ENCODE assay signal across 12 cellular contexts in genomic region chr14:51368721-51369163, GRCh38.
DNase-seq lines count a peak whose midpoint lies in the region; ATAC-seq and TF ChIP-seq lines count a peak whose summit lies in the region.
"Had no signal": no experiment of that assay in that cellular context is flagged by ENCODE, and none has a peak within 500 bp of the region (broad histone marks: within the 10 kb centered on the region; RNA-seq: fewer than 3 reads in every experiment).

No MANE protein-coding gene starts in this region.

- H3K4me3 Mint-ChIP-seq in CD8-positive, alpha-beta T cell, result no peak overlapping the region
- H3K4me3 Mint-ChIP-seq in neural progenitor cell, result no peak overlapping the region
- H3K4me3 Mint-ChIP-seq: stimulated activated naive CD8-positive, alpha-beta T cell treated with anti-CD3 and anti-CD28 coated beads, Interleukin-15, amount 100 ng/mL, for 72 hours had no signal

- TF ChIP-seq CTCF in fibroblast of mammary gland (conservative IDR thresholded peaks at IDR 0.05; ENCODE audit: control insufficient read depth, insufficient read depth, low read depth, low read length) (no peak), neural progenitor cell (IDR thresholded peaks at IDR 0.05) (no peak)
- no peak for TF ChIP-seq CTCF in CD8-positive, alpha-beta T cell (IDR thresholded peaks at IDR 0.05)

- no peaks in the 10 kb centered on the region for H3K4me1 ChIP-seq in CD8-positive, alpha-beta T cell (ENCODE audit: insufficient read depth, low read length)
- H3K4me1 ChIP-seq in neural progenitor cell, result peaks cover 3% of the 10 kb centered on the region

- no peaks in the 10 kb centered on the region for H4K20me1 ChIP-seq in neural progenitor cell (ENCODE audit: low read depth)

- H3K4me1 Mint-ChIP-seq in CD8-positive, alpha-beta T cell (ENCODE audit: low read depth), result no peaks in the 10 kb centered on the region
- H3K4me1 Mint-ChIP-seq in neural progenitor cell, result no peaks in the 10 kb centered on the region
- H3K4me1 Mint-ChIP-seq: stimulated activated naive CD8-positive, alpha-beta T cell treated with anti-CD3 and anti-CD28 coated beads, Interleukin-15, amount 100 ng/mL, for 72 hours had no signal

- no peak for ATAC-seq in CD8-positive, alpha-beta T cell
- no peak for ATAC-seq in GM18868 (IDR thresholded peaks at IDR 0.05; ENCODE audit: unreplicated experiment)
- ATAC-seq in GM18909 (IDR thresholded peaks at IDR 0.05; ENCODE audit: poor library complexity, unreplicated experiment), result no peak
- ATAC-seq: stimulated activated naive CD8-positive, alpha-beta T cell treated with anti-CD3 and anti-CD28 coated beads, Interleukin-15, amount 100 ng/mL, for 72 hours had no signal

- H3K4me3 ChIP-seq in fibroblast of mammary gland (ENCODE audit: control insufficient read depth, low read depth, low read length) (no peak overlapping the region), neural progenitor cell (no peak overlapping the region)
- H3K4me3 ChIP-seq in CD8-positive, alpha-beta T cell (ENCODE audit: low read depth, low read length), result no peak overlapping the region

- no peaks in the 10 kb centered on the region for H3K36me3 ChIP-seq in CD8-positive, alpha-beta T cell (ENCODE audit: insufficient read depth, low read length)
- no peaks in the 10 kb centered on the region for H3K36me3 ChIP-seq in neural progenitor cell

- no peaks in the 10 kb centered on the region for H3K27me3 ChIP-seq in CD8-positive, alpha-beta T cell (ENCODE audit: insufficient read depth, low read length)
- no peaks in the 10 kb centered on the region for H3K27me3 ChIP-seq in neural progenitor cell

- H3K9me3 Mint-ChIP-seq in CD8-positive, alpha-beta T cell, result no peaks in the 10 kb centered on the region
- peaks cover 3% of the 10 kb centered on the region for H3K9me3 Mint-ChIP-seq in neural progenitor cell
- H3K9me3 Mint-ChIP-seq: stimulated activated naive CD8-positive, alpha-beta T cell treated with anti-CD3 and anti-CD28 coated beads, Interleukin-15, amount 100 ng/mL, for 72 hours had no signal

- no peak overlapping the region for H3K27ac ChIP-seq in CD8-positive, alpha-beta T cell (ENCODE audit: low read depth, low read length)
- no peak overlapping the region for H3K27ac ChIP-seq in neural progenitor cell

- CTCF ChIA-PET in CD8-positive, alpha-beta T cell (lab: Charles Lee), result no interaction called here

- H3K9ac ChIP-seq in neural progenitor cell, result no peak overlapping the region

- DNase-seq in AG08395 (ENCODE audit: low spot score) (peak; percentile 89), NCI-H460 (ENCODE audit: extremely low read depth, low read depth) (peak; percentile 9), fibroblast of mammary gland (ENCODE audit: low read depth) (peak; percentile 95), non-pigmented ciliary epithelial cell (ENCODE audit: low read depth) (peak; percentile 81), neural progenitor cell (ENCODE audit: low spot score) (no peak)
- no peak for DNase-seq in CD8-positive, alpha-beta T cell
- DNase-seq: activated CD8-positive, alpha-beta memory T cell treated with anti-CD3 and anti-CD28 coated beads for 24 hours; GDM1; NCI-H526 treated with DMSO at 0.1 percent for 48 hours; stimulated activated naive CD8-positive, alpha-beta T cell treated with anti-CD3 and anti-CD28 coated beads, Interleukin-15, amount 100 ng/mL, for 72 hours had no signal

- no peaks in the 10 kb centered on the region for H3K36me3 Mint-ChIP-seq in CD8-positive, alpha-beta T cell
- no peaks in the 10 kb centered on the region for H3K36me3 Mint-ChIP-seq in neural progenitor cell

- H3K27ac Mint-ChIP-seq in CD8-positive, alpha-beta T cell, result no peak overlapping the region
- no peak overlapping the region for H3K27ac Mint-ChIP-seq in neural progenitor cell
- H3K27ac Mint-ChIP-seq: stimulated activated naive CD8-positive, alpha-beta T cell treated with anti-CD3 and anti-CD28 coated beads, Interleukin-15, amount 100 ng/mL, for 72 hours had no signal

- no peaks in the 10 kb centered on the region for H3K79me2 ChIP-seq in neural progenitor cell (ENCODE audit: low read depth)

- no peaks in the 10 kb centered on the region for H3F3A ChIP-seq in neural progenitor cell (ENCODE audit: low read depth)

- intact Hi-C loops in CD8-positive, alpha-beta T cell (cut with DNase I, micrococcal nuclease), result loop anchor here in 1 of 2 experiments (1.0 kb wide), 1 partner anchor 412 kb away; no protein-coding TSS in a partner anchor

- H3K4me2 ChIP-seq in neural progenitor cell, result no peak overlapping the region

- H3K9me3 ChIP-seq in CD8-positive, alpha-beta T cell (ENCODE audit: low read length), result no peaks in the 10 kb centered on the region
- no peaks in the 10 kb centered on the region for H3K9me3 ChIP-seq in neural progenitor cell (ENCODE audit: low read depth)

- POLR2A ChIA-PET in CD8-positive, alpha-beta T cell (lab: Charles Lee), result no interaction called here

- peaks cover 7% of the 10 kb centered on the region for H3K27me3 Mint-ChIP-seq in CD8-positive, alpha-beta T cell (ENCODE audit: low read depth)
- no peaks in the 10 kb centered on the region for H3K27me3 Mint-ChIP-seq in neural progenitor cell (ENCODE audit: insufficient read depth, low read depth)
- H3K27me3 Mint-ChIP-seq: stimulated activated naive CD8-positive, alpha-beta T cell treated with anti-CD3 and anti-CD28 coated beads, Interleukin-15, amount 100 ng/mL, for 72 hours had no signal

- H2AFZ ChIP-seq in neural progenitor cell (replicated peaks), result no peak overlapping the region

Comparison
In these comparisons a context has a peak if more than half of its experiments do, and no peak if none do; other contexts are left out.
1. DNase-seq: peak in AG08395 (single experiment), NCI-H460 (single experiment), fibroblast of mammary gland (single experiment) and non-pigmented ciliary epithelial cell (single experiment); none in CD8-positive, alpha-beta T cell (0 of 7) and neural progenitor cell (single experiment).